Comparison of ENCODE assay signal across 31 cellular contexts in genomic region chr1:186311375-186312051, GRCh38. TPM values are rescaled to one million over a fixed set of nuclear protein-coding genes. Genes with fewer than 3 reads are reported as not detected.
"Had no signal": no experiment of that assay in that cellular context is flagged by ENCODE, and none has a peak within 500 bp of the region (broad histone marks: within the 10 kb centered on the region; RNA-seq: fewer than 3 reads in every experiment).

No MANE protein-coding gene starts in this region.

- H3K4me1 ChIP-seq: adrenal gland, body of pancreas, esophagus muscularis mucosa, foreskin keratinocyte, gastrocnemius medialis, heart left ventricle had no signal

- DNase-seq: activated CD4-positive, alpha-beta memory T cell treated with anti-CD3 and anti-CD28 coated beads, Interleukin-2, amount 10 ng/mL, durations not matched to agents 7 days and 5 days; activated CD4-positive, alpha-beta T cell treated with anti-CD3 and anti-CD28 coated beads for 1 hour; activated CD4-positive, alpha-beta T cell treated with anti-CD3 and anti-CD28 coated beads for 4 hours; activated CD4-positive, alpha-beta T cell treated with anti-CD3 and anti-CD28 coated beads, Interleukin-2, amount 10 ng/mL, durations not matched to agents 7 days and 5 days; activated CD4-positive, alpha-beta T cell treated with anti-CD3 and anti-CD28 coated beads, Interleukin-2, amount 50 U/mL, for 4 hours; activated CD8-positive, alpha-beta memory T cell treated with anti-CD3 and anti-CD28 coated beads, Interleukin-2, amount 50 U/mL, for 48 hours; activated gamma-delta T cell; activated naive CD4-positive, alpha-beta T cell treated with Interleukin-2 at 50 U/mL for 16 hours; activated naive CD8-positive, alpha-beta T cell treated with anti-CD3 and anti-CD28 coated beads for 36 hours; activated naive CD8-positive, alpha-beta T cell treated with anti-CD3 and anti-CD28 coated beads, Interleukin-2, amount 50 U/mL, for 24 hours; activated T-cell treated with anti-CD3 and anti-CD28 coated beads for 4 hours; activated T-cell treated with anti-CD3 and anti-CD28 coated beads, Interleukin-2, amount 50 U/mL, for 24 hours; activated T-cell treated with anti-CD3 and anti-CD28 coated beads, Interleukin-2, amount 50 U/mL, for 72 hours; adrenal gland; amygdala; aorta; body of pancreas; caudate nucleus; effector CD8-positive, alpha-beta T cell; foreskin keratinocyte; gastrocnemius medialis; glutamatergic neuron; heart left ventricle; T-helper 2 cell had no signal

- H3K27me3 ChIP-seq: adrenal gland, body of pancreas, esophagus muscularis mucosa, foreskin keratinocyte, gastrocnemius medialis, heart left ventricle had no signal

- H3K27ac Mint-ChIP-seq: activated CD4-positive, alpha-beta memory T cell treated with anti-CD3 and anti-CD28 coated beads, Interleukin-2, amount 10 ng/mL, durations not matched to agents 7 days and 5 days; activated CD4-positive, alpha-beta T cell treated with anti-CD3 and anti-CD28 coated beads, Interleukin-2, amount 10 ng/mL, durations not matched to agents 7 days and 5 days; activated naive CD8-positive, alpha-beta T cell treated with anti-CD3 and anti-CD28 coated beads for 36 hours; activated naive CD8-positive, alpha-beta T cell treated with anti-CD3 and anti-CD28 coated beads, Interleukin-2, amount 50 U/mL, for 24 hours; activated T-cell treated with anti-CD3 and anti-CD28 coated beads, Interleukin-2, amount 50 U/mL, for 24 hours; activated T-cell treated with anti-CD3 and anti-CD28 coated beads, Interleukin-2, amount 50 U/mL, for 72 hours; WTC11 had no signal

- H3K4me3 ChIP-seq: adrenal gland, body of pancreas, esophagus muscularis mucosa, gastrocnemius medialis, heart left ventricle had no signal

- H3K27ac ChIP-seq: adrenal gland, body of pancreas, esophagus muscularis mucosa, foreskin keratinocyte, gastrocnemius medialis, heart left ventricle, VCaP had no signal

- H3K9me3 Mint-ChIP-seq: activated CD4-positive, alpha-beta memory T cell treated with anti-CD3 and anti-CD28 coated beads, Interleukin-2, amount 10 ng/mL, durations not matched to agents 7 days and 5 days; activated naive CD4-positive, alpha-beta T cell treated with anti-CD3 and anti-CD28 coated beads, Interleukin-2, amount 50 U/mL, for 24 hours; activated naive CD8-positive, alpha-beta T cell treated with anti-CD3 and anti-CD28 coated beads, Interleukin-2, amount 50 U/mL, for 24 hours; activated T-cell treated with anti-CD3 and anti-CD28 coated beads, Interleukin-2, amount 50 U/mL, for 24 hours; activated T-cell treated with anti-CD3 and anti-CD28 coated beads, Interleukin-2, amount 50 U/mL, for 72 hours; WTC11 had no signal

- H3K4me1 Mint-ChIP-seq: WTC11 had no signal

- FAIRE-seq: colon had no signal

- ATAC-seq: activated naive CD8-positive, alpha-beta T cell treated with anti-CD3 and anti-CD28 coated beads, Interleukin-2, amount 50 U/mL, for 24 hours; activated T-cell treated with anti-CD3 and anti-CD28 coated beads, Interleukin-2, amount 50 U/mL, for 72 hours; body of pancreas; foreskin keratinocyte; gastrocnemius medialis; heart left ventricle; WTC11 had no signal

- H3K27me3 Mint-ChIP-seq: activated CD4-positive, alpha-beta memory T cell treated with anti-CD3 and anti-CD28 coated beads, Interleukin-2, amount 10 ng/mL, durations not matched to agents 7 days and 5 days; activated CD4-positive, alpha-beta T cell treated with anti-CD3 and anti-CD28 coated beads, Interleukin-2, amount 10 ng/mL, durations not matched to agents 7 days and 5 days; activated naive CD4-positive, alpha-beta T cell treated with anti-CD3 and anti-CD28 coated beads, Interleukin-2, amount 50 U/mL, for 24 hours; activated naive CD8-positive, alpha-beta T cell treated with anti-CD3 and anti-CD28 coated beads for 36 hours; activated naive CD8-positive, alpha-beta T cell treated with anti-CD3 and anti-CD28 coated beads, Interleukin-2, amount 50 U/mL, for 24 hours; activated T-cell treated with anti-CD3 and anti-CD28 coated beads, Interleukin-2, amount 50 U/mL, for 24 hours had no signal

- H3K4me3 Mint-ChIP-seq: activated CD4-positive, alpha-beta memory T cell treated with anti-CD3 and anti-CD28 coated beads, Interleukin-2, amount 10 ng/mL, durations not matched to agents 7 days and 5 days; activated CD4-positive, alpha-beta T cell treated with anti-CD3 and anti-CD28 coated beads, Interleukin-2, amount 10 ng/mL, durations not matched to agents 7 days and 5 days; activated naive CD4-positive, alpha-beta T cell treated with anti-CD3 and anti-CD28 coated beads, Interleukin-2, amount 50 U/mL, for 24 hours; activated naive CD8-positive, alpha-beta T cell treated with anti-CD3 and anti-CD28 coated beads for 36 hours; activated naive CD8-positive, alpha-beta T cell treated with anti-CD3 and anti-CD28 coated beads, Interleukin-2, amount 50 U/mL, for 24 hours; activated T-cell treated with anti-CD3 and anti-CD28 coated beads, Interleukin-2, amount 50 U/mL, for 24 hours; activated T-cell treated with anti-CD3 and anti-CD28 coated beads, Interleukin-2, amount 50 U/mL, for 72 hours; WTC11 had no signal

- H3K9me3 ChIP-seq: adrenal gland, body of pancreas, esophagus muscularis mucosa, gastrocnemius medialis, heart left ventricle had no signal

RNA-seq across cellular contexts. Expression of gene PRG4, which starts 15.4 kb away (rescaled TPM):
- total RNA-seq: activated naive CD8-positive, alpha-beta T cell treated with anti-CD3 and anti-CD28 coated beads for 36 hours; dermis microvascular lymphatic vessel endothelial cell; epithelial cell of proximal tubule had no signal
